ENCODE assay signal across 8 cellular contexts in the genomic region with DNA sequence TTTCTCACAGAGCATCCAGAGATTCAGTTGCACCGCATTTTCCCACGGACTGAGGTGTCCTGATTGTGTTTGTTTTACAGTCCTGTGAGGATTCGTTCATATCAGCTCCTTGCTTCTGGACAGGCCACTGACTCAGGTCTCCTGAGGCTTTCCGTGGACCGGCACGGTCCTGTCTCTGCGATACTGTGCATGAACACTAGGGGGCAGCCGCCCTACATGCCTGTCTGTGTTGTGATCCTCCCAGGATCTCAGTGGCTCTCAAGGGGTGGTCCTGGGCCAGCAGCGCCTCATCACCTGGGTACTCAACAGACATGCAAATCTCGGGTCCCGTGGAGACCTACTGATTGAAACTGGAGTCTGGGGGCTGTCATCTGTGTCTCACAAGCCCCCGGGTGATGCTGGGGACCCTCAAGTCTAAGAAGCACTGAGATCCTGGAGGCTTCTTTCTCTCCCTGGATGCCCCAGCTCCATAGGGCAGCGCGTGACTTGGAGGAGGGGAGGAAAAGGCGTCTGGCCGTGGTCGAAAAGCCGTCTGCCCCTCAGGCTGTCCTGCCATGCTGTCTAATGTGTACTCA. TPM values are rescaled to one million over a fixed set of nuclear protein-coding genes. Genes with fewer than 3 reads are reported as not detected.
DNase-seq lines count a peak whose midpoint lies in the region; ATAC-seq and TF ChIP-seq lines count a peak whose summit lies in the region.

No MANE protein-coding gene starts in this region.

- no peak overlapping the region for H3K4me3 Mint-ChIP-seq in activated naive CD4-positive, alpha-beta T cell treated with anti-CD3 and anti-CD28 coated beads for 36 hours

- no peak overlapping the region for H3K27ac Mint-ChIP-seq in activated naive CD4-positive, alpha-beta T cell treated with anti-CD3 and anti-CD28 coated beads for 36 hours

- H4K8ac ChIP-seq in trophoblast cell (ENCODE audit: low read depth, low read length), result no peak overlapping the region

- intact Hi-C loops in activated naive CD4-positive, alpha-beta T cell treated with anti-CD3 and anti-CD28 coated beads for 36 hours (cut with micrococcal nuclease), result loop anchor here (1.0 to 5.0 kb wide), 6 partner anchors 84 to 429 kb away; no protein-coding TSS in a partner anchor
- intact Hi-C loops in transverse colon (cut with DNase I; ENCODE audit: low total_unique reads), result loop anchor here (2.0 to 10.0 kb wide), 3 partner anchors 137 to 334 kb away; partner anchors contain the start of gene IL18R1

- H3K4me3 ChIP-seq in KMS-11 (IDR thresholded peaks at IDR 0.05; ENCODE audit: insufficient read depth, low read depth, low read length) (no peak overlapping the region), trophoblast cell (ENCODE audit: low read depth, low read length) (no peak overlapping the region), transverse colon (no peak overlapping the region)

- peak overlapping the region; percentile 38 for H2AK5ac ChIP-seq in trophoblast cell (ENCODE audit: low read length)

- H2AFZ ChIP-seq in KMS-11 (ENCODE audit: low read depth) (no peak overlapping the region), trophoblast cell (ENCODE audit: insufficient read depth, low read length, poor library complexity) (no peak overlapping the region)

- peaks cover 25% of the 10 kb centered on the region for H3K4me1 Mint-ChIP-seq in activated naive CD4-positive, alpha-beta T cell treated with anti-CD3 and anti-CD28 coated beads for 36 hours (ENCODE audit: low read depth)

- no peak overlapping the region for H3K23ac ChIP-seq in trophoblast cell (ENCODE audit: low read length)

- H3K27ac ChIP-seq in KMS-11 (no peak overlapping the region), trophoblast cell (ENCODE audit: low read depth, low read length) (no peak overlapping the region), transverse colon (peak overlapping the region in 3 of 4 donors; percentile 12 to 58 (median 44))

- peak; percentile 43 for ATAC-seq in GM21381 (IDR thresholded peaks at IDR 0.05; ENCODE audit: unreplicated experiment)
- ATAC-seq in SK-N-SH treated with all-trans-retinoic acid at 6 μM for 48 hours, result peak; percentile 99

- H3K9me3 ChIP-seq in trophoblast cell (ENCODE audit: insufficient read depth, low read depth, low read length) (no peaks in the 10 kb centered on the region), transverse colon (no peaks in the 10 kb centered on the region)

- no peak overlapping the region for H4K12ac ChIP-seq in trophoblast cell (ENCODE audit: low read depth, low read length)

- no CpG with 5 or more reads among the region's 18 CpGs for WGBS in trophoblast cell (ENCODE audit: extremely low coverage, insufficient coverage, insufficient read length)
- 14% methylated on average over 18 of the region's 18 CpGs; no CpG with 5 or more reads in 1 of the 2 donors for WGBS in transverse colon (ENCODE audit: low coverage in 1 of 2), 2 donors

- CTCF ChIA-PET in activated naive CD4-positive, alpha-beta T cell treated with anti-CD3 and anti-CD28 coated beads for 36 hours (lab: Charles Lee), result interaction anchor here (0.6 to 2.6 kb wide), 50 partner anchors 9 to 584 kb away, joined by 3 to 96 read pairs (median 4); partner anchors contain the start of gene IL1R1

- no peak overlapping the region for H3K4ac ChIP-seq in trophoblast cell (ENCODE audit: low read depth, low read length)

- H3K79me1 ChIP-seq in trophoblast cell (ENCODE audit: low read length), result peaks cover 15% of the 10 kb centered on the region

- TF ChIP-seq EP300 in transverse colon (IDR thresholded peaks at IDR 0.05; ENCODE audit: low read depth), result no peak

- no peaks in the 10 kb centered on the region for H3K4me1 ChIP-seq in KMS-11 (ENCODE audit: low read depth, poor library complexity, severe bottlenecking)
- peaks cover 5 to 7% of the 10 kb centered on the region in 2 experiments for H3K4me1 ChIP-seq in trophoblast cell (ENCODE audit: control insufficient read depth in 1 of 2, insufficient read depth in 2 of 2, low read length in 2 of 2)
- peaks cover 0 to 10% (median 0%) of the 10 kb centered on the region in 4 donors for H3K4me1 ChIP-seq in transverse colon

- no peaks in the 10 kb centered on the region for H3K27me3 ChIP-seq in KMS-11 (ENCODE audit: insufficient read depth, low read depth)
- H3K27me3 ChIP-seq in trophoblast cell (ENCODE audit: insufficient read depth, low read length), result no peaks in the 10 kb centered on the region
- H3K27me3 ChIP-seq in transverse colon, result no peaks in the 10 kb centered on the region

- DNase-seq in COR-L47 (lab: John Stamatoyannopoulos, UW) (peak; percentile 1), glomerular visceral epithelial cell (ENCODE audit: extremely low spot score) (peak; percentile 86), trophoblast cell (peak; percentile 90 to 96), transverse colon (peak; percentile 89)
- DNase-seq in activated naive CD4-positive, alpha-beta T cell treated with anti-CD3 and anti-CD28 coated beads for 36 hours, result peak; percentile 93

- TF ChIP-seq POLR2A in transverse colon (IDR thresholded peaks at IDR 0.05), result no peak

- in situ Hi-C loops in transverse colon (cut with MboI; ENCODE audit: low pct_ligation_motif_present in 1 of 4, low pct_unique_long_range_greater_than_20kb in 1 of 4, low sequenced_read_pairs in 3 of 4), result loop anchor here (5.0 to 25.0 kb wide), 8 partner anchors 124 to 417 kb away; partner anchors contain the start of genes IL18R1 (in 1 of the 4) and IL1R1 (in 1 of the 4)

- H3K9me3 Mint-ChIP-seq in activated naive CD4-positive, alpha-beta T cell treated with anti-CD3 and anti-CD28 coated beads for 36 hours, result no peaks in the 10 kb centered on the region

- H2BK12ac ChIP-seq in trophoblast cell (ENCODE audit: low read length), result peak overlapping the region; percentile 46

- H4K91ac ChIP-seq in trophoblast cell (ENCODE audit: low read depth, low read length), result peak overlapping the region; percentile 38

- H2BK120ac ChIP-seq in trophoblast cell (ENCODE audit: insufficient read depth, low read length, poor library complexity), result no peak overlapping the region

- H2BK5ac ChIP-seq in trophoblast cell (ENCODE audit: low read depth, low read length, poor library complexity), result peak overlapping the region; percentile 23

- H3K4me2 ChIP-seq in KMS-11 (no peak overlapping the region), trophoblast cell (ENCODE audit: low read length) (peak overlapping the region; percentile 25)

- peak overlapping the region; percentile 4 for H3K18ac ChIP-seq in trophoblast cell (ENCODE audit: low read length)

- H3K36me3 ChIP-seq in KMS-11 (ENCODE audit: insufficient read depth) (no peaks in the 10 kb centered on the region), trophoblast cell (ENCODE audit: control insufficient read depth in 1 of 2, insufficient read depth in 2 of 2, low read length in 2 of 2) (no peaks in the 10 kb centered on the region), transverse colon (no peaks in the 10 kb centered on the region)

- H3K79me2 ChIP-seq in KMS-11 (ENCODE audit: insufficient read depth, low read depth), result no peaks in the 10 kb centered on the region
- no peaks in the 10 kb centered on the region for H3K79me2 ChIP-seq in trophoblast cell (ENCODE audit: control insufficient read depth, insufficient read depth, low read length, poor library complexity)

- no peaks in the 10 kb centered on the region for H3K27me3 Mint-ChIP-seq in activated naive CD4-positive, alpha-beta T cell treated with anti-CD3 and anti-CD28 coated beads for 36 hours (ENCODE audit: low read depth)

- H4K20me1 ChIP-seq in KMS-11 (ENCODE audit: insufficient read depth), result no peaks in the 10 kb centered on the region

- H3K36me3 Mint-ChIP-seq in activated naive CD4-positive, alpha-beta T cell treated with anti-CD3 and anti-CD28 coated beads for 36 hours (ENCODE audit: low read depth), result no peaks in the 10 kb centered on the region

- peak overlapping the region; percentile 12 for H3K14ac ChIP-seq in trophoblast cell (ENCODE audit: low read length)

- TF ChIP-seq CTCF in KMS-11 (conservative IDR thresholded peaks at IDR 0.05; ENCODE audit: low read depth, low read length) (peak; percentile 91), transverse colon (IDR thresholded peaks at IDR 0.05) (peak; percentile 98 to 99 (median 98))

- H3K9ac ChIP-seq in KMS-11 (no peak overlapping the region), trophoblast cell (ENCODE audit: low read length) (no peak overlapping the region)

TF ChIP-seq in SK-N-SH treated with all-trans-retinoic acid at 6 μM for 48 hours, 23 proteins besides CTCF, POLR2A, EP300 and RAD21:
- no peak for TF ChIP-seq ESRRG (CRISPR knock-in tag; IDR thresholded peaks at IDR 0.05)
- 0 out of 2 replicates have a peak, but pooled peaks have one; percentile 44 for TF ChIP-seq CSDC2 (CRISPR knock-in tag; IDR thresholded peaks at IDR 0.05)

RNA-seq across cellular contexts. Expression of gene IL1R2, which starts 28.9 kb away (rescaled TPM):
- 10 to 100 TPM; 10.3 to 10.5 TPM for total RNA-seq in activated naive CD4-positive, alpha-beta T cell treated with anti-CD3 and anti-CD28 coated beads for 36 hours
- polyA plus RNA-seq in trophoblast cell (2013), result 1.0 and 1.4 TPM in 2 replicates
- total RNA-seq in transverse colon, result 10 to 100 TPM in 3 of 4 donors, 1 to 10 TPM in 1; 7.1 to 52.4 (median 29.9) TPM

Comparison
In these comparisons a context has a peak if more than half of its experiments do, and no peak if none do; other contexts are left out.
1. DNase-seq: peak in every context shown above with its lines; median percentile 93 in activated naive CD4-positive, alpha-beta T cell treated with anti-CD3 and anti-CD28 coated beads for 36 hours; 93 in trophoblast cell; 89 in transverse colon; 86 in glomerular visceral epithelial cell; 1 in COR-L47.
2. H3K27ac ChIP-seq: peak in transverse colon (3 of 4); none in KMS-11 (single experiment) and trophoblast cell (single experiment).